In the genomic region with DNA sequence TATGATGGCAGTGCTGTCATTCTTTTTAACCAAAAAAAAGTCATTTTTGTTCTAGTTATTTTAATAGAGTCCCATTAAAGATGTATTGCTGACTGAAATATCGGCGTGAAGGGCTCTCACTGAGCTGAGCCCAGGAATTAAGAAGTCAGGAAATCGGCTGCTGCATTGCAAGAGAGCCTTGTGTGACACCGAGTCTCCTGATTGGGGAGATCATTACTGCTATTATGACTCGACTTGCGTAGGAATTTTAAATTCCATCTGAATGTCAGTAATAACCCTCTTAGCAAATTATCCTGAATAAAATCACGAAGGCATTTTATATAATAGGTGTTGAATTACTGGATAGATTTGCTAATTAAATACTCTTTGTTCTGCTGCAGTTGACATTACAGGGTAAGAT, we compare ENCODE assay signal across 26 cellular contexts.
A peak's percentile ranks its signal among the peaks of the same experiment; 100 is the strongest.
DNase-seq lines count a peak whose midpoint lies in the region; ATAC-seq, FAIRE-seq and TF ChIP-seq lines count a peak whose summit lies in the region.
"Had no signal": no experiment of that assay in that cellular context is flagged by ENCODE, and none has a peak within 500 bp of the region (broad histone marks: within the 10 kb centered on the region; RNA-seq: fewer than 3 reads in every experiment).

No MANE protein-coding gene starts in this region.

- peaks cover 5% of the 10 kb centered on the region for H3K36me3 Mint-ChIP-seq in osteocyte (ENCODE audit: unreplicated experiment)
- peaks cover 2 to 6% of the 10 kb centered on the region in 2 donors for H3K36me3 Mint-ChIP-seq in activated T-cell treated with anti-CD3 and anti-CD28 coated beads, Interleukin-2, amount 50 U/mL, for 72 hours (ENCODE audit: insufficient read depth in 2 of 2)

- H3K27me3 ChIP-seq in H1 (replicated peaks in 1 of 4; ENCODE audit: control insufficient read depth in 3 of 4, extremely low read depth in 1 of 4, insufficient read depth in 3 of 4, low read length in 3 of 4), result no peaks in the 10 kb centered on the region
- no peaks in the 10 kb centered on the region for H3K27me3 ChIP-seq in left lung
- H3K27me3 ChIP-seq in skeletal muscle satellite cell (ENCODE audit: control insufficient read depth, insufficient read depth, low read length), result no peaks in the 10 kb centered on the region
- H3K27me3 ChIP-seq: SJCRH30 had no signal

- no peak overlapping the region for H2AK5ac ChIP-seq in H1 (ENCODE audit: low read depth, low read length)

- H3K4me2 ChIP-seq in H1 (ENCODE audit: insufficient read depth in 1 of 2, low read depth in 2 of 2, low read length in 2 of 2) (no peak overlapping the region), skeletal muscle satellite cell (ENCODE audit: low read length) (peak overlapping the region; percentile 20)
- H3K4me2 ChIP-seq: BLaER1, GM23338 had no signal

- no peak overlapping the region for H3K4ac ChIP-seq in H1 (replicated peaks; ENCODE audit: insufficient read length, low read depth, low read length)

- TF ChIP-seq POLR2A in H1 (IDR thresholded peaks at IDR 0.05; ENCODE audit: control extremely low read depth in 1 of 2, low read depth in 2 of 2, low read length in 2 of 2), result no peak

- H3K79me2 ChIP-seq in H1 (ENCODE audit: control insufficient read depth in 1 of 2, insufficient read depth in 2 of 2, low read length in 2 of 2), result no peaks in the 10 kb centered on the region

- no peaks in the 10 kb centered on the region for H3K27me3 Mint-ChIP-seq in osteocyte (ENCODE audit: unreplicated experiment)
- H3K27me3 Mint-ChIP-seq in activated T-cell treated with anti-CD3 and anti-CD28 coated beads, Interleukin-2, amount 50 U/mL, for 72 hours (ENCODE audit: low read depth), result peaks cover 3% of the 10 kb centered on the region
- H3K27me3 Mint-ChIP-seq: CD4-positive, CD25-positive, alpha-beta regulatory T cell had no signal

- H3K9ac ChIP-seq in H1 (replicated peaks in 1 of 4; ENCODE audit: extremely low read depth in 1 of 4, low read depth in 3 of 4, low read length in 3 of 4), result no peak overlapping the region
- no peak overlapping the region for H3K9ac ChIP-seq in skeletal muscle satellite cell (ENCODE audit: low read depth, low read length)
- H3K9ac ChIP-seq: BLaER1 had no signal

- TF ChIP-seq RAD21 in H1 (IDR thresholded peaks at IDR 0.05 in 1 of 2, conservative IDR thresholded peaks at IDR 0.05 in 1 of 2; ENCODE audit: low read depth in 2 of 2, low read length in 2 of 2), result no peak

- H2BK15ac ChIP-seq in H1 (ENCODE audit: low read length), result no peak overlapping the region

- H3K4me3 Mint-ChIP-seq in osteocyte (ENCODE audit: unreplicated experiment), result no peak overlapping the region
- no peak overlapping the region for H3K4me3 Mint-ChIP-seq in activated T-cell treated with anti-CD3 and anti-CD28 coated beads, Interleukin-2, amount 50 U/mL, for 72 hours
- H3K4me3 Mint-ChIP-seq: CD4-positive, CD25-positive, alpha-beta regulatory T cell; GM23338 had no signal

- TF ChIP-seq CTCF in H1 (IDR thresholded peaks at IDR 0.05; ENCODE audit: control extremely low read depth in 1 of 3, insufficient read depth in 1 of 3, low read depth in 1 of 3, low read length in 3 of 3) (no peak), left lung (IDR thresholded peaks at IDR 0.05) (no peak), osteocyte (IDR thresholded peaks at IDR 0.05) (no peak)

- peak; percentile 53 for FAIRE-seq in GM19239 (lab: Jason Lieb, UNC)
- peak; percentile 28 for FAIRE-seq in H1 (lab: Jason Lieb, UNC)
- FAIRE-seq: GM12878 had no signal

- H3K4me1 ChIP-seq in H1 (replicated peaks in 1 of 4; ENCODE audit: control insufficient read depth in 3 of 4, insufficient read depth in 4 of 4, low read length in 3 of 4) (no peaks in the 10 kb centered on the region), left lung (no peaks in the 10 kb centered on the region), skeletal muscle satellite cell (ENCODE audit: control insufficient read depth, insufficient read depth, low read length) (no peaks in the 10 kb centered on the region)
- H3K4me1 ChIP-seq: SJCRH30 had no signal

- DNase-seq in GM19239 (ENCODE audit: insufficient read length, low spot score) (no peak), H1 (ENCODE audit: low read depth in 1 of 2, low spot score in 2 of 2) (no peak), left lung (no peak), COLO829 (ENCODE audit: low spot score) (no peak), osteocyte (ENCODE audit: extremely low spot score, unreplicated experiment) (no peak)
- DNase-seq in activated T-cell treated with anti-CD3 and anti-CD28 coated beads, Interleukin-2, amount 50 U/mL, for 72 hours, result no peak
- DNase-seq: ACHN, DMS 273 treated with DMSO at 0.1 percent for 48 hours, DMS79, EL, GDM1, HCEC 1CT, Karpas-422, NCI-H1092, NCI-H1436, NCI-H187 treated with DMSO at 0.1 percent for 48 hours, NCI-H524, NCI-H748 treated with DMSO at 0.1 percent for 48 hours, PC-3, SJCRH30 had no signal

- peaks cover 0 to 2% (median 0%) of the 10 kb centered on the region in 4 experiments; a peak in 1 of 8 replicates for H3K36me3 ChIP-seq in H1 (ENCODE audit: control insufficient read depth in 2 of 4, insufficient read depth in 4 of 4, low read length in 3 of 4)
- H3K36me3 ChIP-seq in left lung, result no peaks in the 10 kb centered on the region
- no peaks in the 10 kb centered on the region for H3K36me3 ChIP-seq in skeletal muscle satellite cell (ENCODE audit: insufficient read depth, low read length)

- no peaks in the 10 kb centered on the region for H3K9me3 Mint-ChIP-seq in osteocyte (ENCODE audit: unreplicated experiment)
- H3K9me3 Mint-ChIP-seq in activated T-cell treated with anti-CD3 and anti-CD28 coated beads, Interleukin-2, amount 50 U/mL, for 72 hours, result no peaks in the 10 kb centered on the region
- H3K9me3 Mint-ChIP-seq: CD4-positive, CD25-positive, alpha-beta regulatory T cell; GM23338 had no signal

- no peak for TF ChIP-seq EP300 in H1 (IDR thresholded peaks at IDR 0.05; ENCODE audit: borderline replicate concordance in 1 of 2, low read depth in 2 of 2, low read length in 2 of 2)

- ATAC-seq in left lung (peak; percentile 75), HG03045 (IDR thresholded peaks at IDR 0.05; ENCODE audit: unreplicated experiment) (no peak)
- no peak for ATAC-seq in activated T-cell treated with anti-CD3 and anti-CD28 coated beads, Interleukin-2, amount 50 U/mL, for 72 hours (replicated peaks in 1 of 2)
- ATAC-seq: GM12878, GM23338, PC-3 had no signal

- no peak overlapping the region for H2BK120ac ChIP-seq in H1 (replicated peaks; ENCODE audit: low read depth, low read length)

- H3K18ac ChIP-seq in H1 (ENCODE audit: extremely low read depth, low read length), result no peak overlapping the region

- H2BK20ac ChIP-seq in H1 (ENCODE audit: low read length), result no peak overlapping the region

- no peak overlapping the region for H3K14ac ChIP-seq in H1 (ENCODE audit: insufficient read length)

- 92% methylated on average over 7 of the region's 7 CpGs; no CpG with 5 or more reads in 1 of the 2 experiments for WGBS in H1 (ENCODE audit: extremely low coverage in 1 of 2, insufficient coverage in 1 of 2, insufficient read length in 1 of 2, insufficient replicate concordance in 2 of 2, low coverage in 1 of 2, low lambda C conversion rate in 2 of 2, missing lambda C conversion rate in 1 of 2), 2 experiments

- intact Hi-C loops in left lung (cut with DNase I), result no loop called here

- H3K79me1 ChIP-seq in H1 (ENCODE audit: low read depth, low read length), result no peaks in the 10 kb centered on the region

- no peak overlapping the region for H2BK5ac ChIP-seq in H1 (ENCODE audit: low read depth, low read length)

- H3K56ac ChIP-seq in H1 (replicated peaks; ENCODE audit: insufficient read length, low read depth, low read length), result no peak overlapping the region

- CTCF ChIA-PET in H1 (lab: Charles Lee; ENCODE audit: partially characterized antibody), result no interaction called here

- H2AFZ ChIP-seq in H1 (ENCODE audit: low read length), result no peak overlapping the region
- H2AFZ ChIP-seq: GM23338 had no signal

- no peaks in the 10 kb centered on the region for H3K9me3 ChIP-seq in H1 (ENCODE audit: insufficient read depth in 2 of 2, low read depth in 1 of 2, low read length in 1 of 2)
- no peaks in the 10 kb centered on the region for H3K9me3 ChIP-seq in left lung
- H3K9me3 ChIP-seq in skeletal muscle satellite cell (replicated peaks; ENCODE audit: low read length), result no peaks in the 10 kb centered on the region
- H3K9me3 ChIP-seq: BLaER1, SJCRH30 had no signal

- no peak overlapping the region for H3K27ac ChIP-seq in H1 (ENCODE audit: low read depth, low read length)
- H3K27ac ChIP-seq in left lung, result no peak overlapping the region
- H3K27ac ChIP-seq: BLaER1, SJCRH30 had no signal

- no peaks in the 10 kb centered on the region for H3K23me2 ChIP-seq in H1 (ENCODE audit: low read depth, low read length)

- H4K91ac ChIP-seq in H1 (replicated peaks; ENCODE audit: insufficient read length, low read length), result no peak overlapping the region

- H3K27ac Mint-ChIP-seq in osteocyte (ENCODE audit: unreplicated experiment), result no peak overlapping the region
- H3K27ac Mint-ChIP-seq in activated T-cell treated with anti-CD3 and anti-CD28 coated beads, Interleukin-2, amount 50 U/mL, for 72 hours, result no peak overlapping the region
- H3K27ac Mint-ChIP-seq: CD4-positive, CD25-positive, alpha-beta regulatory T cell; GM23338 had no signal

- H3K4me3 ChIP-seq in H1 (ENCODE audit: extremely low read depth in 1 of 4, insufficient read depth in 2 of 4, low read depth in 3 of 4, low read length in 4 of 4), result no peak overlapping the region
- no peak overlapping the region for H3K4me3 ChIP-seq in left lung
- no peak overlapping the region for H3K4me3 ChIP-seq in skeletal muscle satellite cell (ENCODE audit: low read length)
- H3K4me3 ChIP-seq: BLaER1, GM12878, GM23338, SJCRH30 had no signal

- H2BK12ac ChIP-seq in H1 (ENCODE audit: low read depth, low read length), result no peak overlapping the region

- POLR2A ChIA-PET in H1 (lab: Charles Lee; ENCODE audit: partially characterized antibody), result no interaction called here

- no peaks in the 10 kb centered on the region for H3K4me1 Mint-ChIP-seq in osteocyte (ENCODE audit: unreplicated experiment)
- H3K4me1 Mint-ChIP-seq in activated T-cell treated with anti-CD3 and anti-CD28 coated beads, Interleukin-2, amount 50 U/mL, for 72 hours (ENCODE audit: low read depth), result no peaks in the 10 kb centered on the region
- H3K4me1 Mint-ChIP-seq: GM23338 had no signal

- peaks cover 0 to 2% of the 10 kb centered on the region in 2 experiments for H4K20me1 ChIP-seq in H1 (replicated peaks in 1 of 2; ENCODE audit: control insufficient read depth in 1 of 2, insufficient read depth in 2 of 2, low read length in 2 of 2)

- no peak overlapping the region for H4K8ac ChIP-seq in H1 (ENCODE audit: extremely low read depth, insufficient read depth, low read length)

- H4K5ac ChIP-seq in H1 (ENCODE audit: insufficient read length, low read depth, low read length), result no peak overlapping the region

- H3K23ac ChIP-seq in H1 (ENCODE audit: insufficient read length), result no peak overlapping the region

TF ChIP-seq in H1, 55 proteins besides CTCF, POLR2A, EP300 and RAD21 (continues in another document):
- TF ChIP-seq TAF1 (IDR thresholded peaks at IDR 0.05; ENCODE audit: low read depth, low read length) (no peak), NANOG (IDR thresholded peaks at IDR 0.05; ENCODE audit: insufficient read depth, low read depth, low read length, poor library complexity, severe bottlenecking) (no peak), SIX5 (IDR thresholded peaks at IDR 0.05; ENCODE audit: low read depth, low read length) (no peak), TEAD4 (IDR thresholded peaks at IDR 0.05; ENCODE audit: low read depth, low read length) (no peak)
